8 cellular contexts compared by ENCODE assay signal in genomic region chr16:67279296-67280089, GRCh38. TPM values are rescaled to one million over a fixed set of nuclear protein-coding genes. Genes with fewer than 3 reads are reported as not detected.
DNase-seq lines count a peak whose midpoint lies in the region; ATAC-seq, FAIRE-seq and TF ChIP-seq lines count a peak whose summit lies in the region.

PLEKHG4 (plus strand) TSS chr16:67279532; CDS start chr16:67280045, 513 bp downstream.

- ATAC-seq in A549 (peak; percentile 86 to 91), GM18502 (IDR thresholded peaks at IDR 0.05; ENCODE audit: poor library complexity, unreplicated experiment) (peak; percentile 82), HG03103 (IDR thresholded peaks at IDR 0.05; ENCODE audit: low read depth, unreplicated experiment) (peak; percentile 82)

- 63% methylated on average over 19 of the region's 83 CpGs for WGBS in A549 (ENCODE audit: missing lambda C conversion rate)

- DNase-seq in A549 (ENCODE audit: low read depth in 1 of 2, low spot score in 1 of 2) = peak; percentile 86 to 93
- DNase-seq in NCI-H510A (lab: John Stamatoyannopoulos, UW) = peak; percentile 36
- peak; percentile 78 for DNase-seq in activated CD4-positive, alpha-beta T cell treated with anti-CD3 and anti-CD28 coated beads, Interleukin-2, amount 50 U/mL, for 1 hour
- peak; percentile 69 for DNase-seq in effector CD4-positive, alpha-beta T cell
- DNase-seq in lung microvascular endothelial cell (ENCODE audit: low read depth in 2 of 2) = peak; percentile 82 to 83
- peak; percentile 62 for DNase-seq in stimulated activated CD8-positive, alpha-beta memory T cell treated with anti-CD3 and anti-CD28 coated beads, Interleukin-12 subunit alpha, Interleukin-12 subunit beta, amount 100 ng/mL, for 4 hours (ENCODE audit: low read depth)

- peak; percentile 33 to 60; a peak in 4 of 5 replicates for TF ChIP-seq RAD21 in A549 (conservative IDR thresholded peaks at IDR 0.05 in 1 of 2, IDR thresholded peaks at IDR 0.05 in 1 of 2)

- TF ChIP-seq EP300 in A549 (IDR thresholded peaks at IDR 0.05) = no peak

- POLR2A ChIA-PET in A549 (lab: Yijun Ruan, JAX) = no interaction called here

- TF ChIP-seq CTCF in A549 (IDR thresholded peaks at IDR 0.05) = peak; percentile 78

- no peak for FAIRE-seq in A549 (lab: Jason Lieb, UNC)

- H3K4me1 ChIP-seq in A549 = peaks cover 35% of the 10 kb centered on the region

- TF ChIP-seq POLR2A in A549 (IDR thresholded peaks at IDR 0.05; ENCODE audit: low read length) = peak; percentile 65

- CTCF ChIA-PET in A549 (lab: Yijun Ruan, JAX) = interaction anchor here (0.6 to 3.6 kb wide), 26 partner anchors 9 to 120 kb away, joined by 3 to 26 read pairs (median 4); partner anchors contain the start of genes KCTD19 and LRRC36

- H3K4me3 ChIP-seq in A549 = peak within 1 kb of the TSS; percentile 80

- peak within 1 kb of the TSS; percentile 96 to 98 for H3K27ac ChIP-seq in A549

- peak within 1 kb of the TSS; percentile 100 for H3K4me2 ChIP-seq in A549

- no peaks in the 10 kb centered on the region for H3K9me3 ChIP-seq in A549

TF ChIP-seq in A549, 52 proteins besides CTCF, POLR2A, EP300 and RAD21:
- TF ChIP-seq MYC (IDR thresholded peaks at IDR 0.05; ENCODE audit: borderline replicate concordance, low read length) (no peak; the same call in 1 of the 2 replicates), KDM1A (IDR thresholded peaks at IDR 0.05; ENCODE audit: low read depth) (no peak), NFE2L2 (conservative IDR thresholded peaks at IDR 0.05; ENCODE audit: low read length) (no peak), RNF2 (IDR thresholded peaks at IDR 0.05; ENCODE audit: borderline replicate concordance, low read depth) (0 out of 2 replicates have a peak, but pooled peaks have one; percentile 70), FOSL2 (IDR thresholded peaks at IDR 0.05) (no peak), FOSL2 (CRISPR knock-in tag; IDR thresholded peaks at IDR 0.05) (no peak), MAX (IDR thresholded peaks at IDR 0.05) (peak; percentile 94), HOXB5 (CRISPR knock-in tag; IDR thresholded peaks at IDR 0.05) (peak; percentile 86), FOSB (CRISPR knock-in tag; IDR thresholded peaks at IDR 0.05) (no peak), HOXA7 (CRISPR knock-in tag; IDR thresholded peaks at IDR 0.05) (no peak), EHMT2 (IDR thresholded peaks at IDR 0.05; ENCODE audit: low read depth) (no peak), FOXS1 (CRISPR knock-in tag; IDR thresholded peaks at IDR 0.05) (peak; percentile 78; the same call in 1 of the 2 replicates), HDAC2 (IDR thresholded peaks at IDR 0.05) (no peak), SREBF2 (IDR thresholded peaks at IDR 0.05) (no peak), RCOR1 (IDR thresholded peaks at IDR 0.05; ENCODE audit: low read depth, low read length) (no peak), JUNB (IDR thresholded peaks at IDR 0.05) (no peak), ATOH8 (CRISPR knock-in tag; IDR thresholded peaks at IDR 0.05; ENCODE audit: low read depth) (peak; percentile 95), MAZ (IDR thresholded peaks at IDR 0.05; ENCODE audit: borderline replicate concordance, low read depth, low read length) (no peak), JUN (IDR thresholded peaks at IDR 0.05) (peak; percentile 41 to 85; a peak in 3 of 5 replicates), KDM5A (IDR thresholded peaks at IDR 0.05) (no peak), CBX8 (IDR thresholded peaks at IDR 0.05) (no peak), USF2 (IDR thresholded peaks at IDR 0.05) (no peak), PHF8 (IDR thresholded peaks at IDR 0.05; ENCODE audit: borderline replicate concordance, low read depth) (peak; percentile 72), HMGXB4 (CRISPR knock-in tag; IDR thresholded peaks at IDR 0.05; ENCODE audit: borderline replicate concordance) (no peak), ZNF302 (CRISPR knock-in tag; IDR thresholded peaks at IDR 0.05) (no peak), SMC3 (IDR thresholded peaks at IDR 0.05) (peak; percentile 64), CHD2 (IDR thresholded peaks at IDR 0.05; ENCODE audit: low read length, partially characterized antibody) (no peak), GATA3 (IDR thresholded peaks at IDR 0.05; ENCODE audit: borderline replicate concordance) (no peak), HOXB13 (CRISPR knock-in tag; IDR thresholded peaks at IDR 0.05; ENCODE audit: low read depth) (peak; percentile 97), E2F6 (IDR thresholded peaks at IDR 0.05; ENCODE audit: borderline replicate concordance, low read depth) (peak; percentile 97), TP53 (CRISPR knock-in tag; IDR thresholded peaks at IDR 0.05) (peak; percentile 84; the same call in 1 of the 2 replicates), RARB (CRISPR knock-in tag; IDR thresholded peaks at IDR 0.05) (no peak), ZSCAN20 (CRISPR knock-in tag; IDR thresholded peaks at IDR 0.05) (0 out of 2 replicates have a peak, but pooled peaks have one; percentile 26), MAFK (IDR thresholded peaks at IDR 0.05; ENCODE audit: partially characterized antibody) (no peak), POLR2AphosphoS2 (conservative IDR thresholded peaks at IDR 0.05; ENCODE audit: low read length) (no peak), TFCP2L1 (CRISPR knock-in tag; IDR thresholded peaks at IDR 0.05) (peak; percentile 17; the same call in 1 of the 2 replicates), BCL3 (IDR thresholded peaks at IDR 0.05) (0 out of 3 replicates have a peak, but pooled peaks have one; percentile 43), EHF (CRISPR knock-in tag; IDR thresholded peaks at IDR 0.05) (peak; percentile 77; the same call in 1 of the 2 replicates)

RNA-seq across cellular contexts. Expression of gene PLEKHG4, which starts in this region (rescaled TPM):
- polyA plus RNA-seq in A549 (2011; rRNA removed) (10.0 and 17.7 TPM in 2 replicates), A549 (2017; fragmentation: RNase III; extraction: RNeasy Plus Mini Kit Qiagen cat#74134 plus additional on column Dnase treatment) (15.6 to 16.6 TPM (median 15.9 TPM) in 3 replicates)
- polyA plus RNA-seq in A549 (2012; cell fraction: cytosol; rRNA removed) = 16.6 and 21.7 TPM in 2 replicates
- 99.4 and 105 TPM in 2 replicates for polyA plus RNA-seq in A549 (2012; cell fraction: nucleus; rRNA removed)
- polyA minus RNA-seq in A549 (2011; rRNA and poly(A)+ RNA removed) = 21.7 and 24.1 TPM in 2 replicates
- 5.8 and 10.2 TPM in 2 replicates for total RNA-seq in lung microvascular endothelial cell

Comparison
In these comparisons a context has a peak if more than half of its experiments do, and no peak if none do; other contexts are left out.
1. Peak in every context shown above with its lines: DNase-seq, ATAC-seq, H3K4me3 ChIP-seq and H3K27ac ChIP-seq.
2. DNase-seq: peak in every context shown above with its lines; median percentile 90 in A549; 82 in lung microvascular endothelial cell; 78 in activated CD4-positive, alpha-beta T cell treated with anti-CD3 and anti-CD28 coated beads, Interleukin-2, amount 50 U/mL, for 1 hour; 69 in effector CD4-positive, alpha-beta T cell; 62 in stimulated activated CD8-positive, alpha-beta memory T cell treated with anti-CD3 and anti-CD28 coated beads, Interleukin-12 subunit alpha, Interleukin-12 subunit beta, amount 100 ng/mL, for 4 hours; 36 in NCI-H510A.